In genomic region chr2:133792223-133792622, GRCh38 we compare ENCODE assay signal across 7 cellular contexts.
"Had no signal": no experiment of that assay in that cellular context is flagged by ENCODE, and none has a peak within 500 bp of the region (broad histone marks: within the 10 kb centered on the region; RNA-seq: fewer than 3 reads in every experiment).

No MANE protein-coding gene starts in this region.

- H3K4me1 ChIP-seq: HAP-1 had no signal

- H3K4me3 ChIP-seq: GM23248, HAP-1 had no signal

- DNase-seq: GM23248, GOT3, H7, KG1 had no signal

- H3K4me3 Mint-ChIP-seq: IgD-negative memory B cell had no signal

- H3K36me3 ChIP-seq: HAP-1 had no signal

- ATAC-seq: HCT116 had no signal

- H3K9me3 ChIP-seq: HAP-1 had no signal

- H3K4me1 Mint-ChIP-seq: IgD-negative memory B cell had no signal

- H3K27ac Mint-ChIP-seq: IgD-negative memory B cell had no signal
